In genomic region chr11:59550842-59551650, GRCh38 we compare ENCODE assay signal across 1 cellular context.
A peak's percentile ranks its signal among the peaks of the same experiment; 100 is the strongest.
TF ChIP-seq lines count a peak whose summit lies in the region.

No MANE protein-coding gene starts in this region.

TF ChIP-seq in GM12878, 131 proteins besides CTCF, POLR2A, EP300 and RAD21 (continued from another document and continues in another):
- TF ChIP-seq, protein P1, sequence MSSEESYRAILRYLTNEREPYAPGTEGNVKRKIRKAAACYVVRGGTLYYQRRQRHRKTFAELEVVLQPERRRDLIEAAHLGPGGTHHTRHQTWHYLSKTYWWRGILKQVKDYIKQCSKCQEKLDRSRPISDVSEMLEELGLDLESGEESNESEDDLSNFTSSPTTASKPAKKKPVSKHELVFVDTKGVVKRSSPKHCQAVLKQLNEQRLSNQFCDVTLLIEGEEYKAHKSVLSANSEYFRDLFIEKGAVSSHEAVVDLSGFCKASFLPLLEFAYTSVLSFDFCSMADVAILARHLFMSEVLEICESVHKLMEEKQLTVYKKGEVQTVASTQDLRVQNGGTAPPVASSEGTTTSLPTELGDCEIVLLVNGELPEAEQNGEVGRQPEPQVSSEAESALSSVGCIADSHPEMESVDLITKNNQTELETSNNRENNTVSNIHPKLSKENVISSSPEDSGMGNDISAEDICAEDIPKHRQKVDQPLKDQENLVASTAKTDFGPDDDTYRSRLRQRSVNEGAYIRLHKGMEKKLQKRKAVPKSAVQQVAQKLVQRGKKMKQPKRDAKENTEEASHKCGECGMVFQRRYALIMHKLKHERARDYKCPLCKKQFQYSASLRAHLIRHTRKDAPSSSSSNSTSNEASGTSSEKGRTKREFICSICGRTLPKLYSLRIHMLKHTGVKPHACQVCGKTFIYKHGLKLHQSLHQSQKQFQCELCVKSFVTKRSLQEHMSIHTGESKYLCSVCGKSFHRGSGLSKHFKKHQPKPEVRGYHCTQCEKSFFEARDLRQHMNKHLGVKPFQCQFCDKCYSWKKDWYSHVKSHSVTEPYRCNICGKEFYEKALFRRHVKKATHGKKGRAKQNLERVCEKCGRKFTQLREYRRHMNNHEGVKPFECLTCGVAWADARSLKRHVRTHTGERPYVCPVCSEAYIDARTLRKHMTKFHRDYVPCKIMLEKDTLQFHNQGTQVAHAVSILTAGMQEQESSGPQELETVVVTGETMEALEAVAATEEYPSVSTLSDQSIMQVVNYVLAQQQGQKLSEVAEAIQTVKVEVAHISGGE (CRISPR knock-in tag; IDR thresholded peaks at IDR 0.05), result no peak
- TF ChIP-seq TCF3 (IDR thresholded peaks at IDR 0.05; ENCODE audit: borderline replicate concordance, insufficient read depth, low read depth, low read length), result no peak
- TF ChIP-seq, protein P2, sequence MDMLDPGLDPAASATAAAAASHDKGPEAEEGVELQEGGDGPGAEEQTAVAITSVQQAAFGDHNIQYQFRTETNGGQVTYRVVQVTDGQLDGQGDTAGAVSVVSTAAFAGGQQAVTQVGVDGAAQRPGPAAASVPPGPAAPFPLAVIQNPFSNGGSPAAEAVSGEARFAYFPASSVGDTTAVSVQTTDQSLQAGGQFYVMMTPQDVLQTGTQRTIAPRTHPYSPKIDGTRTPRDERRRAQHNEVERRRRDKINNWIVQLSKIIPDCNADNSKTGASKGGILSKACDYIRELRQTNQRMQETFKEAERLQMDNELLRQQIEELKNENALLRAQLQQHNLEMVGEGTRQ (IDR thresholded peaks at IDR 0.05; ENCODE audit: borderline replicate concordance, low read depth, low read length), result no peak
- TF ChIP-seq CEBPB (IDR thresholded peaks at IDR 0.05; ENCODE audit: borderline replicate concordance in 1 of 2, low read depth in 2 of 2, low read length in 2 of 2), result peak in 1 of 2 experiments; percentile 35; a peak in 2 of 4 replicates
- TF ChIP-seq PAX8 (IDR thresholded peaks at IDR 0.05), result no peak
- TF ChIP-seq POLR2AphosphoS5 (IDR thresholded peaks at IDR 0.05; ENCODE audit: low read length), result no peak
- TF ChIP-seq, protein P3, sequence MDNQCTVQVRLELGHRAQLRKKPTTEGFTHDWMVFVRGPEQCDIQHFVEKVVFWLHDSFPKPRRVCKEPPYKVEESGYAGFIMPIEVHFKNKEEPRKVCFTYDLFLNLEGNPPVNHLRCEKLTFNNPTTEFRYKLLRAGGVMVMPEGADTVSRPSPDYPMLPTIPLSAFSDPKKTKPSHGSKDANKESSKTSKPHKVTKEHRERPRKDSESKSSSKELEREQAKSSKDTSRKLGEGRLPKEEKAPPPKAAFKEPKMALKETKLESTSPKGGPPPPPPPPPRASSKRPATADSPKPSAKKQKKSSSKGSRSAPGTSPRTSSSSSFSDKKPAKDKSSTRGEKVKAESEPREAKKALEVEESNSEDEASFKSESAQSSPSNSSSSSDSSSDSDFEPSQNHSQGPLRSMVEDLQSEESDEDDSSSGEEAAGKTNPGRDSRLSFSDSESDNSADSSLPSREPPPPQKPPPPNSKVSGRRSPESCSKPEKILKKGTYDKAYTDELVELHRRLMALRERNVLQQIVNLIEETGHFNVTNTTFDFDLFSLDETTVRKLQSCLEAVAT (IDR thresholded peaks at IDR 0.05), result 0 out of 2 replicates have a peak, but pooled peaks have one; percentile 61
- TF ChIP-seq ZNF24 (IDR thresholded peaks at IDR 0.05), result peak; percentile 63
- no peak for TF ChIP-seq YBX1 (IDR thresholded peaks at IDR 0.05)
- TF ChIP-seq, protein P4, sequence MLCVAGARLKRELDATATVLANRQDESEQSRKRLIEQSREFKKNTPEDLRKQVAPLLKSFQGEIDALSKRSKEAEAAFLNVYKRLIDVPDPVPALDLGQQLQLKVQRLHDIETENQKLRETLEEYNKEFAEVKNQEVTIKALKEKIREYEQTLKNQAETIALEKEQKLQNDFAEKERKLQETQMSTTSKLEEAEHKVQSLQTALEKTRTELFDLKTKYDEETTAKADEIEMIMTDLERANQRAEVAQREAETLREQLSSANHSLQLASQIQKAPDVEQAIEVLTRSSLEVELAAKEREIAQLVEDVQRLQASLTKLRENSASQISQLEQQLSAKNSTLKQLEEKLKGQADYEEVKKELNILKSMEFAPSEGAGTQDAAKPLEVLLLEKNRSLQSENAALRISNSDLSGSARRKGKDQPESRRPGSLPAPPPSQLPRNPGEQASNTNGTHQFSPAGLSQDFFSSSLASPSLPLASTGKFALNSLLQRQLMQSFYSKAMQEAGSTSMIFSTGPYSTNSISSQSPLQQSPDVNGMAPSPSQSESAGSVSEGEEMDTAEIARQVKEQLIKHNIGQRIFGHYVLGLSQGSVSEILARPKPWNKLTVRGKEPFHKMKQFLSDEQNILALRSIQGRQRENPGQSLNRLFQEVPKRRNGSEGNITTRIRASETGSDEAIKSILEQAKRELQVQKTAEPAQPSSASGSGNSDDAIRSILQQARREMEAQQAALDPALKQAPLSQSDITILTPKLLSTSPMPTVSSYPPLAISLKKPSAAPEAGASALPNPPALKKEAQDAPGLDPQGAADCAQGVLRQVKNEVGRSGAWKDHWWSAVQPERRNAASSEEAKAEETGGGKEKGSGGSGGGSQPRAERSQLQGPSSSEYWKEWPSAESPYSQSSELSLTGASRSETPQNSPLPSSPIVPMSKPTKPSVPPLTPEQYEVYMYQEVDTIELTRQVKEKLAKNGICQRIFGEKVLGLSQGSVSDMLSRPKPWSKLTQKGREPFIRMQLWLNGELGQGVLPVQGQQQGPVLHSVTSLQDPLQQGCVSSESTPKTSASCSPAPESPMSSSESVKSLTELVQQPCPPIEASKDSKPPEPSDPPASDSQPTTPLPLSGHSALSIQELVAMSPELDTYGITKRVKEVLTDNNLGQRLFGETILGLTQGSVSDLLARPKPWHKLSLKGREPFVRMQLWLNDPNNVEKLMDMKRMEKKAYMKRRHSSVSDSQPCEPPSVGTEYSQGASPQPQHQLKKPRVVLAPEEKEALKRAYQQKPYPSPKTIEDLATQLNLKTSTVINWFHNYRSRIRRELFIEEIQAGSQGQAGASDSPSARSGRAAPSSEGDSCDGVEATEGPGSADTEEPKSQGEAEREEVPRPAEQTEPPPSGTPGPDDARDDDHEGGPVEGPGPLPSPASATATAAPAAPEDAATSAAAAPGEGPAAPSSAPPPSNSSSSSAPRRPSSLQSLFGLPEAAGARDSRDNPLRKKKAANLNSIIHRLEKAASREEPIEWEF (IDR thresholded peaks at IDR 0.05; ENCODE audit: insufficient replicate concordance, low read depth, low read length), result no peak
- TF ChIP-seq, protein P5, sequence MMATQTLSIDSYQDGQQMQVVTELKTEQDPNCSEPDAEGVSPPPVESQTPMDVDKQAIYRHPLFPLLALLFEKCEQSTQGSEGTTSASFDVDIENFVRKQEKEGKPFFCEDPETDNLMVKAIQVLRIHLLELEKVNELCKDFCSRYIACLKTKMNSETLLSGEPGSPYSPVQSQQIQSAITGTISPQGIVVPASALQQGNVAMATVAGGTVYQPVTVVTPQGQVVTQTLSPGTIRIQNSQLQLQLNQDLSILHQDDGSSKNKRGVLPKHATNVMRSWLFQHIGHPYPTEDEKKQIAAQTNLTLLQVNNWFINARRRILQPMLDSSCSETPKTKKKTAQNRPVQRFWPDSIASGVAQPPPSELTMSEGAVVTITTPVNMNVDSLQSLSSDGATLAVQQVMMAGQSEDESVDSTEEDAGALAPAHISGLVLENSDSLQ (IDR thresholded peaks at IDR 0.05), result no peak
- peak; percentile 50; the same call in 1 of the 2 replicates for TF ChIP-seq PML (IDR thresholded peaks at IDR 0.05; ENCODE audit: low read length)
- TF ChIP-seq RB1 (IDR thresholded peaks at IDR 0.05; ENCODE audit: borderline replicate concordance), result peak; percentile 44; the same call in 1 of the 2 replicates
- no peak for TF ChIP-seq HDAC6 (IDR thresholded peaks at IDR 0.05; ENCODE audit: unreplicated experiment)
- no peak for TF ChIP-seq HCFC1 (IDR thresholded peaks at IDR 0.05; ENCODE audit: low read length)
- TF ChIP-seq ETV6 (conservative IDR thresholded peaks at IDR 0.05 in 1 of 2, IDR thresholded peaks at IDR 0.05 in 1 of 2; ENCODE audit: borderline replicate concordance in 1 of 2, low read depth in 1 of 2), result no peak
- TF ChIP-seq TARDBP (IDR thresholded peaks at IDR 0.05; ENCODE audit: borderline replicate concordance), result peak; percentile 69; the same call in 1 of the 2 replicates
- TF ChIP-seq SP1 (IDR thresholded peaks at IDR 0.05; ENCODE audit: low read depth, low read length), result no peak
- peak; percentile 23 for TF ChIP-seq SMAD1 (IDR thresholded peaks at IDR 0.05; ENCODE audit: low read depth, partially characterized antibody)
- no peak; the same call in 1 of the 2 replicates for TF ChIP-seq JUNB (IDR thresholded peaks at IDR 0.05)
- no peak for TF ChIP-seq E2F8 (IDR thresholded peaks at IDR 0.05; ENCODE audit: low read depth, partially characterized antibody)
- no peak; the same call in 1 of the 2 replicates for TF ChIP-seq TCF7 (IDR thresholded peaks at IDR 0.05; ENCODE audit: borderline replicate concordance)
- no peak for TF ChIP-seq ASH2L (IDR thresholded peaks at IDR 0.05; ENCODE audit: borderline replicate concordance, low read depth)
- no peak for TF ChIP-seq KDM1A (IDR thresholded peaks at IDR 0.05; ENCODE audit: borderline replicate concordance)
- TF ChIP-seq BHLHE40 (IDR thresholded peaks at IDR 0.05; ENCODE audit: borderline replicate concordance in 1 of 2, low read depth in 2 of 2, low read length in 1 of 2), result peak; percentile 97 to 98
- TF ChIP-seq IRF4 (IDR thresholded peaks at IDR 0.05; ENCODE audit: low read depth, low read length), result peak; percentile 41; the same call in 1 of the 2 replicates
- no peak for TF ChIP-seq BRCA1 (IDR thresholded peaks at IDR 0.05; ENCODE audit: low read depth, low read length)
- TF ChIP-seq MEF2A (IDR thresholded peaks at IDR 0.05; ENCODE audit: insufficient read depth, low read depth, low read length), result no peak
- TF ChIP-seq EGR1 (IDR thresholded peaks at IDR 0.05; ENCODE audit: borderline replicate concordance in 1 of 2, low read depth in 2 of 2, low read length in 2 of 2), result no peak
- TF ChIP-seq, protein P6, sequence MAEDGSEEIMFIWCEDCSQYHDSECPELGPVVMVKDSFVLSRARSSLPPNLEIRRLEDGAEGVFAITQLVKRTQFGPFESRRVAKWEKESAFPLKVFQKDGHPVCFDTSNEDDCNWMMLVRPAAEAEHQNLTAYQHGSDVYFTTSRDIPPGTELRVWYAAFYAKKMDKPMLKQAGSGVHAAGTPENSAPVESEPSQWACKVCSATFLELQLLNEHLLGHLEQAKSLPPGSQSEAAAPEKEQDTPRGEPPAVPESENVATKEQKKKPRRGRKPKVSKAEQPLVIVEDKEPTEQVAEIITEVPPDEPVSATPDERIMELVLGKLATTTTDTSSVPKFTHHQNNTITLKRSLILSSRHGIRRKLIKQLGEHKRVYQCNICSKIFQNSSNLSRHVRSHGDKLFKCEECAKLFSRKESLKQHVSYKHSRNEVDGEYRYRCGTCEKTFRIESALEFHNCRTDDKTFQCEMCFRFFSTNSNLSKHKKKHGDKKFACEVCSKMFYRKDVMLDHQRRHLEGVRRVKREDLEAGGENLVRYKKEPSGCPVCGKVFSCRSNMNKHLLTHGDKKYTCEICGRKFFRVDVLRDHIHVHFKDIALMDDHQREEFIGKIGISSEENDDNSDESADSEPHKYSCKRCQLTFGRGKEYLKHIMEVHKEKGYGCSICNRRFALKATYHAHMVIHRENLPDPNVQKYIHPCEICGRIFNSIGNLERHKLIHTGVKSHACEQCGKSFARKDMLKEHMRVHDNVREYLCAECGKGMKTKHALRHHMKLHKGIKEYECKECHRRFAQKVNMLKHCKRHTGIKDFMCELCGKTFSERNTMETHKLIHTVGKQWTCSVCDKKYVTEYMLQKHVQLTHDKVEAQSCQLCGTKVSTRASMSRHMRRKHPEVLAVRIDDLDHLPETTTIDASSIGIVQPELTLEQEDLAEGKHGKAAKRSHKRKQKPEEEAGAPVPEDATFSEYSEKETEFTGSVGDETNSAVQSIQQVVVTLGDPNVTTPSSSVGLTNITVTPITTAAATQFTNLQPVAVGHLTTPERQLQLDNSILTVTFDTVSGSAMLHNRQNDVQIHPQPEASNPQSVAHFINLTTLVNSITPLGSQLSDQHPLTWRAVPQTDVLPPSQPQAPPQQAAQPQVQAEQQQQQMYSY (CRISPR knock-in tag; IDR thresholded peaks at IDR 0.05), result no peak
- TF ChIP-seq ZBTB40 (IDR thresholded peaks at IDR 0.05; ENCODE audit: borderline replicate concordance), result peak; percentile 70; the same call in 1 of the 2 replicates
